Comparison of ENCODE assay signal across 28 cellular contexts in the genomic region with DNA sequence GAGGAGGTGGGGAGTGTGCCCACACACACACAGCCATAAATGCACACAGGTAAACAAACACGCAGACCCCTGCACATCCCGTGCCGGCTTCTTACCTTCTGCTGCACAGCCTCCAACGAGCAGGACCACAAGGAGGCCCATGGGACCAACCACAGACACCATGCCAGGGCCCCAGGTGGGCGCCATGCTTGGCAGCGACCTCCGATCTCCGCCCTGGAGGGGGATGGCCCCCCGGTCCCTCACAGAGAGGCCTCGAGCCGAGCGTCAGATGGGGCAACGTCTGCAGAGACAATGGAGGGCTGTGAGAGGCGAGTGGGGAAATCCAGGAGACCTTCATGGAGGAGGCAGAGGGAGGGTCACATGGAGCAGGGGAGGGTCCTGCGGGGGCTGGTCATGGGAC.
"Had no signal": no experiment of that assay in that cellular context is flagged by ENCODE, and none has a peak within 500 bp of the region (broad histone marks: within the 10 kb centered on the region; RNA-seq: fewer than 3 reads in every experiment).

No MANE protein-coding gene starts in this region.

- H3K36me3 ChIP-seq: upper lobe of right lung, uterus had no signal

- H3K9me3 Mint-ChIP-seq: dendritic cell treated with granulocyte-macrophage colony-stimulating factor and Interleukin-4, amounts not matched to agents 40 ng/mL and 50 ng/mL, for 4 days; nephron; stimulated activated effector memory CD8-positive, alpha-beta T cell treated with anti-CD3 and anti-CD28 coated beads, Interleukin-12 subunit alpha, Interleukin-12 subunit beta, amount 100 ng/mL, for 72 hours had no signal

- H3K4me3 ChIP-seq: esophagus squamous epithelium, heart right ventricle, left lung, prostate gland, right atrium auricular region, sigmoid colon, thoracic aorta, tibial nerve, upper lobe of right lung, uterus had no signal

- FAIRE-seq: colon, islet of Langerhans had no signal

- H3K4me1 ChIP-seq: prostate gland had no signal

- H3K27ac ChIP-seq: heart right ventricle, left lung, prostate gland, thoracic aorta, upper lobe of right lung, uterus had no signal

- DNase-seq: effector memory CD4-positive, alpha-beta T cell; erythroblast; esophagus squamous epithelium; foreskin melanocyte; glutamatergic neuron; heart right ventricle; hippocampal formation; left cardiac atrium; left lung; mesendoderm; midbrain; naive thymus-derived CD4-positive, alpha-beta T cell; nucleus accumbens; sigmoid colon; stimulated activated CD4-positive, alpha-beta T cell treated with anti-CD3 and anti-CD28 coated beads, Interleukin-2, amount 100 ng/mL, for 24 hours; stimulated activated CD4-positive, alpha-beta T cell treated with anti-CD3 and anti-CD28 coated beads, Interleukin-4, amount 100 ng/mL, for 24 hours; stimulated activated naive CD8-positive, alpha-beta T cell treated with anti-CD3 and anti-CD28 coated beads, Interleukin-15, Interleukin-2, amounts not matched to agents 100 U/mL and 50 U/mL, for 24 hours; upper lobe of right lung; uterus had no signal

- H3K27me3 ChIP-seq: right atrium auricular region, sigmoid colon, tibial nerve, upper lobe of right lung, uterus had no signal

- H3K36me3 Mint-ChIP-seq: stimulated activated effector memory CD8-positive, alpha-beta T cell treated with anti-CD3 and anti-CD28 coated beads, Interleukin-12 subunit alpha, Interleukin-12 subunit beta, amount 100 ng/mL, for 72 hours had no signal

- H3K4me3 Mint-ChIP-seq: dendritic cell treated with granulocyte-macrophage colony-stimulating factor and Interleukin-4, amounts not matched to agents 40 ng/mL and 50 ng/mL, for 4 days; naive thymus-derived CD4-positive, alpha-beta T cell; nephron; stimulated activated effector memory CD8-positive, alpha-beta T cell treated with anti-CD3 and anti-CD28 coated beads, Interleukin-12 subunit alpha, Interleukin-12 subunit beta, amount 100 ng/mL, for 72 hours had no signal

- ATAC-seq: heart right ventricle; left cardiac atrium; left lung; naive thymus-derived CD4-positive, alpha-beta T cell; stimulated activated effector memory CD8-positive, alpha-beta T cell treated with anti-CD3 and anti-CD28 coated beads, Interleukin-12 subunit alpha, Interleukin-12 subunit beta, amount 100 ng/mL, for 72 hours; stimulated activated naive CD8-positive, alpha-beta T cell treated with anti-CD3 and anti-CD28 coated beads, Interleukin-15, Interleukin-2, amounts not matched to agents 100 U/mL and 50 U/mL, for 24 hours; upper lobe of right lung had no signal

- H3K9me3 ChIP-seq: esophagus squamous epithelium, heart right ventricle, left lung, prostate gland, right atrium auricular region, sigmoid colon, thoracic aorta, tibial nerve, upper lobe of right lung, uterus had no signal

- H3K27ac Mint-ChIP-seq: dendritic cell treated with granulocyte-macrophage colony-stimulating factor and Interleukin-4, amounts not matched to agents 40 ng/mL and 50 ng/mL, for 4 days; naive thymus-derived CD4-positive, alpha-beta T cell; nephron; stimulated activated effector memory CD8-positive, alpha-beta T cell treated with anti-CD3 and anti-CD28 coated beads, Interleukin-12 subunit alpha, Interleukin-12 subunit beta, amount 100 ng/mL, for 72 hours had no signal
